Comparison of ENCODE assay signal across 30 cellular contexts in genomic region chr2:181616715-181617114, GRCh38. TPM values are rescaled to one million over a fixed set of nuclear protein-coding genes. Genes with fewer than 3 reads are reported as not detected.
"Had no signal": no experiment of that assay in that cellular context is flagged by ENCODE, and none has a peak within 500 bp of the region (broad histone marks: within the 10 kb centered on the region; RNA-seq: fewer than 3 reads in every experiment).

No MANE protein-coding gene starts in this region.

- H3K9ac ChIP-seq: neural progenitor cell, parathyroid adenoma had no signal

- H3K4me3 ChIP-seq: neural progenitor cell, ovary, psoas muscle, skin epidermis, smooth muscle cell, spleen, suprapubic skin, testis, tibial artery, transverse colon, upper lobe of right lung, uterus had no signal

- ATAC-seq: natural killer cell; psoas muscle; right cardiac atrium; sciatic nerve; stimulated activated memory B cell treated with anti-CD40 and anti-IgM and Interleukin-4, amounts not matched to agents 10 μg/mL and 1 μg/mL and 100 μg/mL, for 72 hours; stimulated activated naive CD8-positive, alpha-beta T cell treated with anti-CD3 and anti-CD28 coated beads, Interleukin-15, amount 100 ng/mL, for 72 hours; stimulated activated naive CD8-positive, alpha-beta T cell treated with anti-CD3 and anti-CD28 coated beads, Interleukin-15, Interleukin-2, amounts not matched to agents 100 U/mL and 50 U/mL, for 24 hours; upper lobe of right lung had no signal

- H3K27ac ChIP-seq: neural progenitor cell, ovary, parathyroid adenoma, psoas muscle, skin epidermis, spleen, suprapubic skin, testis, tibial artery, transverse colon, upper lobe of right lung, uterus had no signal

- H3K36me3 ChIP-seq: neural progenitor cell, ovary, spleen, suprapubic skin, tibial artery, transverse colon, upper lobe of right lung, uterus had no signal

- H3K4me2 ChIP-seq: neural progenitor cell, smooth muscle cell had no signal

- H3K4me1 ChIP-seq: neural progenitor cell, parathyroid adenoma, psoas muscle, spleen, suprapubic skin, testis, tibial artery, transverse colon, upper lobe of right lung, uterus had no signal

- H3K27me3 ChIP-seq: neural progenitor cell, ovary, spleen, suprapubic skin, testis, tibial artery, transverse colon, upper lobe of right lung, uterus had no signal

- H2AFZ ChIP-seq: neural progenitor cell, parathyroid adenoma had no signal

- H3K9me3 ChIP-seq: ovary, psoas muscle, spleen, suprapubic skin, testis, tibial artery, transverse colon, upper lobe of right lung, uterus had no signal

- DNase-seq: natural killer cell; occipital lobe; ovary; psoas muscle; right cardiac atrium; spleen; stimulated activated CD4-positive, alpha-beta T cell treated with anti-CD3 and anti-CD28 coated beads, Interleukin-12 subunit alpha, Interleukin-12 subunit beta, amount 100 ng/mL, for 4 hours; stimulated activated CD4-positive, alpha-beta T cell treated with anti-CD3 and anti-CD28 coated beads, Interleukin-1b, Interleukin-23, amount 100 ng/mL, for 48 hours; stimulated activated CD4-positive, alpha-beta T cell treated with anti-CD3 and anti-CD28 coated beads, Interleukin-4, amount 100 ng/mL, for 1 hour; stimulated activated CD4-positive, alpha-beta T cell treated with anti-CD3 and anti-CD28 coated beads, Interleukin-4, amount 100 ng/mL, for 4 hours; stimulated activated CD8-positive, alpha-beta memory T cell treated with anti-CD3 and anti-CD28 coated beads, Interleukin-4, amount 100 ng/mL, for 48 hours; stimulated activated naive CD4-positive, alpha-beta T cell; stimulated activated naive CD8-positive, alpha-beta T cell treated with anti-CD3 and anti-CD28 coated beads, Interleukin-15, amount 100 ng/mL, for 72 hours; stimulated activated naive CD8-positive, alpha-beta T cell treated with anti-CD3 and anti-CD28 coated beads, Interleukin-15, Interleukin-2, amounts not matched to agents 100 U/mL and 50 U/mL, for 24 hours; substantia nigra; testis; tibial artery; transverse colon; upper lobe of right lung; uterus had no signal

RNA-seq across cellular contexts. Expression of gene CERKL, which starts 40.2 kb away (rescaled TPM):
- total RNA-seq: natural killer cell, osteoblast, psoas muscle, right cardiac atrium, sciatic nerve, smooth muscle cell, suprapubic skin, urinary bladder had no signal
- polyA plus RNA-seq: neural cell, psoas muscle, right cardiac atrium, urinary bladder had no signal
